2 cellular contexts compared by ENCODE assay signal in genomic region chr17:34287858-34288257, GRCh38.
TF ChIP-seq lines count a peak whose summit lies in the region.

No MANE protein-coding gene starts in this region.

TF ChIP-seq in IMR-90, 13 proteins besides CTCF, POLR2A, EP300 and RAD21:
- TF ChIP-seq RFX5 (IDR thresholded peaks at IDR 0.05; ENCODE audit: low read depth, low read length) (no peak), FOS (IDR thresholded peaks at IDR 0.05; ENCODE audit: low read depth, low read length) (no peak), MAZ (IDR thresholded peaks at IDR 0.05; ENCODE audit: borderline replicate concordance, low read depth, low read length) (no peak), USF2 (IDR thresholded peaks at IDR 0.05; ENCODE audit: low read depth, low read length) (no peak), CEBPB (IDR thresholded peaks at IDR 0.05; ENCODE audit: low read depth, low read length) (no peak), MAFK (IDR thresholded peaks at IDR 0.05; ENCODE audit: low read depth, low read length) (no peak), CHD1 (IDR thresholded peaks at IDR 0.05; ENCODE audit: low read depth, low read length) (no peak), MXI1 (IDR thresholded peaks at IDR 0.05; ENCODE audit: borderline replicate concordance, low read depth, low read length) (no peak), RCOR1 (IDR thresholded peaks at IDR 0.05; ENCODE audit: insufficient replicate concordance, low read length) (no peak), ELK1 (IDR thresholded peaks at IDR 0.05; ENCODE audit: borderline replicate concordance, low read depth, low read length) (no peak), BHLHE40 (IDR thresholded peaks at IDR 0.05; ENCODE audit: low read depth, low read length) (no peak)

TF ChIP-seq in endothelial cell of umbilical vein, 7 proteins besides CTCF, POLR2A, EP300 and RAD21:
- no peak for TF ChIP-seq EZH2 (IDR thresholded peaks at IDR 0.05; ENCODE audit: borderline replicate concordance, low read depth, low read length, severe bottlenecking)
- peak; percentile 51 for TF ChIP-seq JUN (IDR thresholded peaks at IDR 0.05; ENCODE audit: borderline replicate concordance, insufficient read depth, insufficient read length, low read depth)
- no peak for TF ChIP-seq POLR2AphosphoS5 (IDR thresholded peaks at IDR 0.05; ENCODE audit: insufficient read depth, low read depth, low read length)
- TF ChIP-seq MAX (IDR thresholded peaks at IDR 0.05; ENCODE audit: insufficient read depth, insufficient read length) = no peak
- TF ChIP-seq MYC (IDR thresholded peaks at IDR 0.05; ENCODE audit: low read depth, low read length) = no peak
- peak; percentile 51 for TF ChIP-seq FOS (IDR thresholded peaks at IDR 0.05; ENCODE audit: borderline replicate concordance, insufficient read depth, low read length)
- TF ChIP-seq GATA2 (IDR thresholded peaks at IDR 0.05; ENCODE audit: insufficient read depth, insufficient read length, low read depth, low read length) = no peak
